In the genomic region with DNA sequence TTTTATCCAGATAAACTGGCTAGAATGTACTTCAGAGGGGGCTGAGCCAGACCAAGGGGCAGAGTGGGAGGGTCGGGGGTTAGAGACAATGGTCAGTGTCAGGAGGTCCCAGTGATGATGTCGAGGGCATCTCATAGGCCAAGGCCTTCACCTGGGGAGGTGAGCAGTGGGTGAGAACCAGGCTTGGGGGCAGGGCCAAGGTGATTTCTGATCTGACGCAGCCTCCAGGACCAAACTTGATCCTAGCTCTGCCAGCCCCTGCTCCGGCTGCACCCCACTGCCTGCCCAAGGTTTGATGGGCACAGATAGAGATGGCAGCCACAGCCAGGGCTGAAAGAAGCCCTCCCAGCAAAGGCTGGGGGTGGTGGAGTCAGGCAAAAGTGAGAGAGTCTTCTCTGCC, we compare ENCODE assay signal across 9 cellular contexts.
"Had no signal": no experiment of that assay in that cellular context is flagged by ENCODE, and none has a peak within 500 bp of the region (broad histone marks: within the 10 kb centered on the region; RNA-seq: fewer than 3 reads in every experiment).

No MANE protein-coding gene starts in this region.

- FAIRE-seq: K562 had no signal

- H3K9ac ChIP-seq: GM23248 had no signal

- H2AFZ ChIP-seq: GM23248 had no signal

- H3K4me3 Mint-ChIP-seq: HFFc6 had no signal

- ATAC-seq: HCT116, K562 had no signal

- H3K9me3 Mint-ChIP-seq: HFFc6 had no signal

- H3K9me3 ChIP-seq: HAP-1 had no signal

- H3K4me1 ChIP-seq: HAP-1 had no signal

- H3K4me3 ChIP-seq: GM23248, HAP-1, K562 had no signal

- DNase-seq: GM23248, GOT3, H7, HFFc6, IMR-90 had no signal

- H3K27ac Mint-ChIP-seq: HFFc6 had no signal

- H3K27ac ChIP-seq: GM23248, HL-60 had no signal
